ENCODE assay signal across 1 cellular context in genomic region chr5:31963358-31963757, GRCh38.
TF ChIP-seq lines count a peak whose summit lies in the region.

No MANE protein-coding gene starts in this region.

TF ChIP-seq in HepG2, 621 proteins besides CTCF, POLR2A, EP300 and RAD21 (continued from another document):
- TF ChIP-seq ZBTB44 (CRISPR knock-in tag; IDR thresholded peaks at IDR 0.05) (no peak), ZNF607 (CRISPR knock-in tag; IDR thresholded peaks at IDR 0.05; ENCODE audit: borderline replicate concordance) (no peak), ZNF230 (CRISPR knock-in tag; IDR thresholded peaks at IDR 0.05) (no peak)
